Comparison of ENCODE assay signal across 8 cellular contexts in the genomic region with DNA sequence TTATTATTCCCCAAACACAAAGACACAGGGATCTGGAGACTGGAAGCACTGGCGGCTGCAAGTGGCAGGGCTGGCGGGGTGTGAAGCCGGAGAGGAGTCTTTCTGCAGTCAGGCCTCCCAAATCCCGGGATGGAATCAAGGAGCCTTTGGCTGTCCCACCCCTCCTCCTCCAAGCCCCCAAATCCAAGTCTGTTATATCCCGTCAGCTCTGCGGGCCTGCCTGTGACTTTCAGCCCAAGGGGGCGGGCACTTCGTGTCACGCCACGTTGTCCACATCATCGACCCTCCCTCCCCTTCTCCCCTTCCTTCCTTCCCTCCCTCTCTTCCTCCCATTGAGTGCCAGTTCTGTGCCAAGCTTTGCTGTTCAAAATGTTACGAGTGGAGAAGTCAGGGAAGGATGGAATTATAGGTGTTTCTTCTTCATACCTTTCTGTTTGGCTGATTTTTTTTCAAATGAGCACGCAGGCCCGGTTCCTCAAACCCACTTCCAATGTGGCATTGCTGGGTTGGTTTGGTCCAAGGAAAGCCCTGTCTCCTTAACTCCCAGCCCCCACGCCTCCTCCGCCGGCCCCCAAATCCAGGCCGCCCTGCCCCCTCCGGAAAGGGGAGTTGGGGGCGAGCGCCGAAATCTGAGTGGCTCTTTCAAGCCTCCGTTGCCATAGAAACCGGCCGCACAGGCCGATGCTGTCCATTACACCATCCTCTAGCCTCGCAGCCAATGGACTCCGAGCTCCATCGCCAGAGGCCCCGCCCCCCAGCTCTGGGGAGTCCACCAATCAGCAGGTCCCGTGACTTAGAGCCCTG. TPM values are rescaled to one million over a fixed set of nuclear protein-coding genes. Genes with fewer than 3 reads are reported as not detected.
DNase-seq lines count a peak whose midpoint lies in the region; ATAC-seq, FAIRE-seq and TF ChIP-seq lines count a peak whose summit lies in the region.

No MANE protein-coding gene starts in this region.

- H3K4me3 Mint-ChIP-seq in neural progenitor cell = peak overlapping the region; percentile 87

- no peaks in the 10 kb centered on the region for H3K27me3 ChIP-seq in neural progenitor cell

- peaks cover 18% of the 10 kb centered on the region for H3K4me1 ChIP-seq in neural progenitor cell

- no peaks in the 10 kb centered on the region for H3K79me2 ChIP-seq in neural progenitor cell (ENCODE audit: low read depth)

- DNase-seq in COLO829 (ENCODE audit: low spot score) (peak; percentile 97), HUDEP-2 (lab: John Stamatoyannopoulos, UW; ENCODE audit: unreplicated experiment in 76 of 76) (peak in 51 of 76 experiments; percentile 7 to 80 (median 50)), RPMI8226 (peak; percentile 28), frontal cortex (ENCODE audit: low spot score in 2 of 2) (peak; percentile 89 to 97), neural progenitor cell (ENCODE audit: low spot score) (peak; percentile 100), stromal cell of bone marrow (ENCODE audit: low read depth) (peak; percentile 100)
- peak; percentile 79 for DNase-seq in activated naive CD4-positive, alpha-beta T cell treated with Interleukin-2 at 50 U/mL for 16 hours

- H3F3A ChIP-seq in neural progenitor cell (ENCODE audit: low read depth) = peaks cover 17% of the 10 kb centered on the region

- H3K9me3 ChIP-seq in neural progenitor cell (ENCODE audit: low read depth) = no peaks in the 10 kb centered on the region

- no peaks in the 10 kb centered on the region for H3K9me3 Mint-ChIP-seq in neural progenitor cell

- peak overlapping the region; percentile 48 for H3K4me3 ChIP-seq in neural progenitor cell

- peak overlapping the region; percentile 59 for H2AFZ ChIP-seq in neural progenitor cell (replicated peaks)

- ATAC-seq in GM21381 (IDR thresholded peaks at IDR 0.05; ENCODE audit: unreplicated experiment) = peak; percentile 94

- H3K27ac Mint-ChIP-seq in neural progenitor cell = peak overlapping the region; percentile 99

- H3K36me3 ChIP-seq in neural progenitor cell = no peaks in the 10 kb centered on the region

- peak overlapping the region; percentile 69 for H3K27ac ChIP-seq in neural progenitor cell

- no peaks in the 10 kb centered on the region for H3K36me3 Mint-ChIP-seq in neural progenitor cell

- H3K27me3 Mint-ChIP-seq in neural progenitor cell (ENCODE audit: insufficient read depth, low read depth) = no peaks in the 10 kb centered on the region

- FAIRE-seq in frontal cortex (lab: Jason Lieb, UNC) = no peak

- no peak for TF ChIP-seq CTCF in neural progenitor cell (IDR thresholded peaks at IDR 0.05)

- no peak overlapping the region for H3K9ac ChIP-seq in neural progenitor cell

- H3K4me1 Mint-ChIP-seq in neural progenitor cell = peaks cover 29% of the 10 kb centered on the region

- H3K4me2 ChIP-seq in neural progenitor cell = peak overlapping the region; percentile 72

- H4K20me1 ChIP-seq in neural progenitor cell (ENCODE audit: low read depth) = no peaks in the 10 kb centered on the region

RNA-seq across cellular contexts. Expression of a gene that starts 12.7 kb away (rescaled TPM):
- total RNA-seq in frontal cortex (26.9 TPM), neural progenitor cell (ENCODE audit: low replicate concordance) (24.2 and 43.4 TPM in 2 replicates)

RNA-seq across cellular contexts. Expression of a gene that starts 15.3 kb away (rescaled TPM):
- 7.7 TPM for total RNA-seq in frontal cortex
- 5.3 and 26.6 TPM in 2 replicates for total RNA-seq in neural progenitor cell (ENCODE audit: low replicate concordance)

RNA-seq across cellular contexts. Expression of a gene that starts 19.5 kb away (rescaled TPM):
- total RNA-seq in frontal cortex = 7.3 TPM
- 5.0 and 6.0 TPM in 2 replicates for total RNA-seq in neural progenitor cell (ENCODE audit: low replicate concordance)

RNA-seq across cellular contexts. Expression of a gene that starts 36.9 kb away (rescaled TPM):
- total RNA-seq in frontal cortex (26.1 TPM), neural progenitor cell (ENCODE audit: low replicate concordance) (8.8 and 20.1 TPM in 2 replicates)

RNA-seq across cellular contexts. Expression of a gene that starts 52.5 kb away (rescaled TPM):
- not detected for total RNA-seq in frontal cortex
- not detected in 2 replicates for total RNA-seq in neural progenitor cell (ENCODE audit: low replicate concordance)

Comparison
In these comparisons a context has a peak if more than half of its experiments do, and no peak if none do; other contexts are left out.
1. Peak in every context shown above with its lines: DNase-seq, ATAC-seq, H3K4me3 ChIP-seq and H3K27ac ChIP-seq.
2. DNase-seq: peak in every context shown above with its lines; median percentile 100 in neural progenitor cell; 100 in stromal cell of bone marrow; 97 in COLO829; 93 in frontal cortex; 79 in activated naive CD4-positive, alpha-beta T cell treated with Interleukin-2 at 50 U/mL for 16 hours; 50 in HUDEP-2; 28 in RPMI8226.